ENCODE assay signal across 1 cellular context in genomic region chr4:184364100-184364921, GRCh38.
TF ChIP-seq lines count a peak whose summit lies in the region.

No MANE protein-coding gene starts in this region.

TF ChIP-seq in HepG2, 621 proteins besides CTCF, POLR2A, EP300 and RAD21 (continued from another document and continues in another):
- peak; percentile 95 for TF ChIP-seq ZNF280D (CRISPR knock-in tag; IDR thresholded peaks at IDR 0.05)
- TF ChIP-seq KLF16 (CRISPR knock-in tag; IDR thresholded peaks at IDR 0.05): peak in 1 of 2 experiments; percentile 84; a peak in 2 of 4 replicates
- peak; percentile 48; the same call in 1 of the 2 replicates for TF ChIP-seq ZNF121 (CRISPR knock-in tag; IDR thresholded peaks at IDR 0.05)
- TF ChIP-seq GATA4 (IDR thresholded peaks at IDR 0.05; ENCODE audit: borderline replicate concordance, low read depth): peak; percentile 62; the same call in 1 of the 2 replicates
- TF ChIP-seq DMAP1 (CRISPR knock-in tag; IDR thresholded peaks at IDR 0.05): peak; percentile 78
- TF ChIP-seq, protein P1, sequence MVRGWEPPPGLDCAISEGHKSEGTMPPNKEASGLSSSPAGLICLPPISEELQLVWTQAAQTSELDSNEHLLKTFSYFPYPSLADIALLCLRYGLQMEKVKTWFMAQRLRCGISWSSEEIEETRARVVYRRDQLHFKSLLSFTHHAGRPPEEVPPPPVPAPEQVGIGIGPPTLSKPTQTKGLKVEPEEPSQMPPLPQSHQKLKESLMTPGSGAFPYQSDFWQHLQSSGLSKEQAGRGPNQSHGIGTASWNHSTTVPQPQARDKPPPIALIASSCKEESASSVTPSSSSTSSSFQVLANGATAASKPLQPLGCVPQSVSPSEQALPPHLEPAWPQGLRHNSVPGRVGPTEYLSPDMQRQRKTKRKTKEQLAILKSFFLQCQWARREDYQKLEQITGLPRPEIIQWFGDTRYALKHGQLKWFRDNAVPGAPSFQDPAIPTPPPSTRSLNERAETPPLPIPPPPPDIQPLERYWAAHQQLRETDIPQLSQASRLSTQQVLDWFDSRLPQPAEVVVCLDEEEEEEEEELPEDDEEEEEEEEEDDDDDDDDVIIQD (CRISPR knock-in tag; IDR thresholded peaks at IDR 0.05; ENCODE audit: low read depth): peak; percentile 79; the same call in 1 of the 2 replicates
- TF ChIP-seq ZNF75D (CRISPR knock-in tag; IDR thresholded peaks at IDR 0.05; ENCODE audit: borderline replicate concordance): no peak
- peak; percentile 87 for TF ChIP-seq CEBPG (CRISPR knock-in tag; IDR thresholded peaks at IDR 0.05)
- TF ChIP-seq GABPB1 (CRISPR knock-in tag; IDR thresholded peaks at IDR 0.05): peak; percentile 49
- peak; percentile 74 for TF ChIP-seq HNF4A (CRISPR knock-in tag; IDR thresholded peaks at IDR 0.05)
- peak; percentile 29; the same call in 1 of the 2 replicates for TF ChIP-seq SMC3 (IDR thresholded peaks at IDR 0.05; ENCODE audit: low read length)
- TF ChIP-seq EHMT2 (IDR thresholded peaks at IDR 0.05; ENCODE audit: borderline replicate concordance, low read depth, low read length): peak; percentile 23; the same call in 1 of the 2 replicates
- TF ChIP-seq NCOA2 (CRISPR knock-in tag; IDR thresholded peaks at IDR 0.05): peak; percentile 97
- peak; percentile 50; the same call in 1 of the 2 replicates for TF ChIP-seq CCDC6 (CRISPR knock-in tag; IDR thresholded peaks at IDR 0.05)
- no peak for TF ChIP-seq ZNF333 (CRISPR knock-in tag; IDR thresholded peaks at IDR 0.05; ENCODE audit: borderline replicate concordance)
- 0 out of 2 replicates have a peak, but pooled peaks have one; percentile 21 for TF ChIP-seq STAG1 (CRISPR knock-in tag; IDR thresholded peaks at IDR 0.05)
- no peak for TF ChIP-seq ZNF839 (CRISPR knock-in tag; IDR thresholded peaks at IDR 0.05; ENCODE audit: borderline replicate concordance)
- 0 out of 2 replicates have a peak, but pooled peaks have one; percentile 50 for TF ChIP-seq SATB2 (CRISPR knock-in tag; IDR thresholded peaks at IDR 0.05)
- TF ChIP-seq ZNF713 (CRISPR knock-in tag; IDR thresholded peaks at IDR 0.05): no peak
- peak; percentile 75 for TF ChIP-seq PPARG (CRISPR knock-in tag; conservative IDR thresholded peaks at IDR 0.05)
- TF ChIP-seq, protein P2, sequence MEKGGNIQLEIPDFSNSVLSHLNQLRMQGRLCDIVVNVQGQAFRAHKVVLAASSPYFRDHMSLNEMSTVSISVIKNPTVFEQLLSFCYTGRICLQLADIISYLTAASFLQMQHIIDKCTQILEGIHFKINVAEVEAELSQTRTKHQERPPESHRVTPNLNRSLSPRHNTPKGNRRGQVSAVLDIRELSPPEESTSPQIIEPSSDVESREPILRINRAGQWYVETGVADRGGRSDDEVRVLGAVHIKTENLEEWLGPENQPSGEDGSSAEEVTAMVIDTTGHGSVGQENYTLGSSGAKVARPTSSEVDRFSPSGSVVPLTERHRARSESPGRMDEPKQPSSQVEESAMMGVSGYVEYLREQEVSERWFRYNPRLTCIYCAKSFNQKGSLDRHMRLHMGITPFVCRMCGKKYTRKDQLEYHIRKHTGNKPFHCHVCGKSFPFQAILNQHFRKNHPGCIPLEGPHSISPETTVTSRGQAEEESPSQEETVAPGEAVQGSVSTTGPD (CRISPR knock-in tag; IDR thresholded peaks at IDR 0.05): peak; percentile 92
- TF ChIP-seq MIXL1 (CRISPR knock-in tag; IDR thresholded peaks at IDR 0.05): peak; percentile 71
- TF ChIP-seq ZNF615 (CRISPR knock-in tag; IDR thresholded peaks at IDR 0.05; ENCODE audit: borderline replicate concordance): peak; percentile 74; the same call in 1 of the 2 replicates
- TF ChIP-seq TCF12 (IDR thresholded peaks at IDR 0.05): no peak
- TF ChIP-seq TCF12 (CRISPR knock-in tag; IDR thresholded peaks at IDR 0.05): peak; percentile 91; the same call in 1 of the 2 replicates
- peak; percentile 96 for TF ChIP-seq TGIF2 (CRISPR knock-in tag; IDR thresholded peaks at IDR 0.05)
- TF ChIP-seq MTF2 (CRISPR knock-in tag; IDR thresholded peaks at IDR 0.05; ENCODE audit: borderline replicate concordance): no peak
- no peak for TF ChIP-seq KDM5A (IDR thresholded peaks at IDR 0.05; ENCODE audit: borderline replicate concordance, low read length)
- TF ChIP-seq KDM1A (CRISPR knock-in tag; IDR thresholded peaks at IDR 0.05): 0 out of 2 replicates have a peak, but pooled peaks have one; percentile 35
- no peak for TF ChIP-seq NFE2L2 (IDR thresholded peaks at IDR 0.05; ENCODE audit: low read length)
- no peak for TF ChIP-seq U2AF2 (IDR thresholded peaks at IDR 0.05; ENCODE audit: low read depth, low read length)
- TF ChIP-seq, protein P3, sequence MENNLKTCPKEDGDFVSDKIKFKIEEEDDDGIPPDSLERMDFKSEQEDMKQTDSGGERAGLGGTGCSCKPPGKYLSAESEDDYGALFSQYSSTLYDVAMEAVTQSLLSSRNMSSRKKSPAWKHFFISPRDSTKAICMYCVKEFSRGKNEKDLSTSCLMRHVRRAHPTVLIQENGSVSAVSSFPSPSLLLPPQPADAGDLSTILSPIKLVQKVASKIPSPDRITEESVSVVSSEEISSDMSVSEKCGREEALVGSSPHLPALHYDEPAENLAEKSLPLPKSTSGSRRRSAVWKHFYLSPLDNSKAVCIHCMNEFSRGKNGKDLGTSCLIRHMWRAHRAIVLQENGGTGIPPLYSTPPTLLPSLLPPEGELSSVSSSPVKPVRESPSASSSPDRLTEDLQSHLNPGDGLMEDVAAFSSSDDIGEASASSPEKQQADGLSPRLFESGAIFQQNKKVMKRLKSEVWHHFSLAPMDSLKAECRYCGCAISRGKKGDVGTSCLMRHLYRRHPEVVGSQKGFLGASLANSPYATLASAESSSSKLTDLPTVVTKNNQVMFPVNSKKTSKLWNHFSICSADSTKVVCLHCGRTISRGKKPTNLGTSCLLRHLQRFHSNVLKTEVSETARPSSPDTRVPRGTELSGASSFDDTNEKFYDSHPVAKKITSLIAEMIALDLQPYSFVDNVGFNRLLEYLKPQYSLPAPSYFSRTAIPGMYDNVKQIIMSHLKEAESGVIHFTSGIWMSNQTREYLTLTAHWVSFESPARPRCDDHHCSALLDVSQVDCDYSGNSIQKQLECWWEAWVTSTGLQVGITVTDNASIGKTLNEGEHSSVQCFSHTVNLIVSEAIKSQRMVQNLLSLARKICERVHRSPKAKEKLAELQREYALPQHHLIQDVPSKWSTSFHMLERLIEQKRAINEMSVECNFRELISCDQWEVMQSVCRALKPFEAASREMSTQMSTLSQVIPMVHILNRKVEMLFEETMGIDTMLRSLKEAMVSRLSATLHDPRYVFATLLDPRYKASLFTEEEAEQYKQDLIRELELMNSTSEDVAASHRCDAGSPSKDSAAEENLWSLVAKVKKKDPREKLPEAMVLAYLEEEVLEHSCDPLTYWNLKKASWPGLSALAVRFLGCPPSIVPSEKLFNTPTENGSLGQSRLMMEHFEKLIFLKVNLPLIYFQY (CRISPR knock-in tag; IDR thresholded peaks at IDR 0.05; ENCODE audit: borderline replicate concordance): no peak
- TF ChIP-seq NFATC3 (CRISPR knock-in tag; IDR thresholded peaks at IDR 0.05): no peak
- TF ChIP-seq POLR2AphosphoS5 (IDR thresholded peaks at IDR 0.05; ENCODE audit: low read depth, low read length): peak; percentile 40; the same call in 1 of the 2 replicates
- TF ChIP-seq NCOR1 (IDR thresholded peaks at IDR 0.05; ENCODE audit: borderline replicate concordance, low read length): peak; percentile 93; the same call in 1 of the 2 replicates
- TF ChIP-seq HNF1A (IDR thresholded peaks at IDR 0.05; ENCODE audit: low read depth): peak; percentile 99
- TF ChIP-seq HNF1A (CRISPR knock-in tag; IDR thresholded peaks at IDR 0.05; ENCODE audit: borderline replicate concordance): peak; percentile 100
- TF ChIP-seq, protein P4, sequence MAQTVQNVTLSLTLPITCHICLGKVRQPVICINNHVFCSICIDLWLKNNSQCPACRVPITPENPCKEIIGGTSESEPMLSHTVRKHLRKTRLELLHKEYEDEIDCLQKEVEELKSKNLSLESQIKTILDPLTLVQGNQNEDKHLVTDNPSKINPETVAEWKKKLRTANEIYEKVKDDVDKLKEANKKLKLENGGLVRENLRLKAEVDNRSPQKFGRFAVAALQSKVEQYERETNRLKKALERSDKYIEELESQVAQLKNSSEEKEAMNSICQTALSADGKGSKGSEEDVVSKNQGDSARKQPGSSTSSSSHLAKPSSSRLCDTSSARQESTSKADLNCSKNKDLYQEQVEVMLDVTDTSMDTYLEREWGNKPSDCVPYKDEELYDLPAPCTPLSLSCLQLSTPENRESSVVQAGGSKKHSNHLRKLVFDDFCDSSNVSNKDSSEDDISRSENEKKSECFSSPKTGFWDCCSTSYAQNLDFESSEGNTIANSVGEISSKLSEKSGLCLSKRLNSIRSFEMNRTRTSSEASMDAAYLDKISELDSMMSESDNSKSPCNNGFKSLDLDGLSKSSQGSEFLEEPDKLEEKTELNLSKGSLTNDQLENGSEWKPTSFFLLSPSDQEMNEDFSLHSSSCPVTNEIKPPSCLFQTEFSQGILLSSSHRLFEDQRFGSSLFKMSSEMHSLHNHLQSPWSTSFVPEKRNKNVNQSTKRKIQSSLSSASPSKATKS (CRISPR knock-in tag; IDR thresholded peaks at IDR 0.05): peak; percentile 87; the same call in 1 of the 2 replicates
- TF ChIP-seq ZNF296 (CRISPR knock-in tag; conservative IDR thresholded peaks at IDR 0.05): no peak
- TF ChIP-seq, protein P5, sequence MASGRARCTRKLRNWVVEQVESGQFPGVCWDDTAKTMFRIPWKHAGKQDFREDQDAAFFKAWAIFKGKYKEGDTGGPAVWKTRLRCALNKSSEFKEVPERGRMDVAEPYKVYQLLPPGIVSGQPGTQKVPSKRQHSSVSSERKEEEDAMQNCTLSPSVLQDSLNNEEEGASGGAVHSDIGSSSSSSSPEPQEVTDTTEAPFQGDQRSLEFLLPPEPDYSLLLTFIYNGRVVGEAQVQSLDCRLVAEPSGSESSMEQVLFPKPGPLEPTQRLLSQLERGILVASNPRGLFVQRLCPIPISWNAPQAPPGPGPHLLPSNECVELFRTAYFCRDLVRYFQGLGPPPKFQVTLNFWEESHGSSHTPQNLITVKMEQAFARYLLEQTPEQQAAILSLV (CRISPR knock-in tag; IDR thresholded peaks at IDR 0.05; ENCODE audit: borderline replicate concordance): no peak
- no peak for TF ChIP-seq TEAD2 (CRISPR knock-in tag; IDR thresholded peaks at IDR 0.05)
- 0 out of 2 replicates have a peak, but pooled peaks have one; percentile 26 for TF ChIP-seq PHF20 (CRISPR knock-in tag; IDR thresholded peaks at IDR 0.05)
- no peak for TF ChIP-seq ZNF569 (CRISPR knock-in tag; IDR thresholded peaks at IDR 0.05; ENCODE audit: borderline replicate concordance)
- peak; percentile 96; the same call in 2 of the 3 replicates for TF ChIP-seq MXI1 (IDR thresholded peaks at IDR 0.05; ENCODE audit: borderline replicate concordance, low read depth, low read length)
- TF ChIP-seq ZNF761 (CRISPR knock-in tag; conservative IDR thresholded peaks at IDR 0.05): 0 out of 2 replicates have a peak, but pooled peaks have one; percentile 28
- TF ChIP-seq, protein P6, sequence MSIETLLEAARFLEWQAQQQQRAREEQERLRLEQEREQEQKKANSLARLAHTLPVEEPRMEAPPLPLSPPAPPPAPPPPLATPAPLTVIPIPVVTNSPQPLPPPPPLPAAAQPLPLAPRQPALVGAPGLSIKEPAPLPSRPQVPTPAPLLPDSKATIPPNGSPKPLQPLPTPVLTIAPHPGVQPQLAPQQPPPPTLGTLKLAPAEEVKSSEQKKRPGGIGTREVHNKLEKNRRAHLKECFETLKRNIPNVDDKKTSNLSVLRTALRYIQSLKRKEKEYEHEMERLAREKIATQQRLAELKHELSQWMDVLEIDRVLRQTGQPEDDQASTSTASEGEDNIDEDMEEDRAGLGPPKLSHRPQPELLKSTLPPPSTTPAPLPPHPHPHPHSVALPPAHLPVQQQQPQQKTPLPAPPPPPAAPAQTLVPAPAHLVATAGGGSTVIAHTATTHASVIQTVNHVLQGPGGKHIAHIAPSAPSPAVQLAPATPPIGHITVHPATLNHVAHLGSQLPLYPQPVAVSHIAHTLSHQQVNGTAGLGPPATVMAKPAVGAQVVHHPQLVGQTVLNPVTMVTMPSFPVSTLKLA (IDR thresholded peaks at IDR 0.05): peak; percentile 94
